30 cellular contexts compared by ENCODE assay signal in the genomic region with DNA sequence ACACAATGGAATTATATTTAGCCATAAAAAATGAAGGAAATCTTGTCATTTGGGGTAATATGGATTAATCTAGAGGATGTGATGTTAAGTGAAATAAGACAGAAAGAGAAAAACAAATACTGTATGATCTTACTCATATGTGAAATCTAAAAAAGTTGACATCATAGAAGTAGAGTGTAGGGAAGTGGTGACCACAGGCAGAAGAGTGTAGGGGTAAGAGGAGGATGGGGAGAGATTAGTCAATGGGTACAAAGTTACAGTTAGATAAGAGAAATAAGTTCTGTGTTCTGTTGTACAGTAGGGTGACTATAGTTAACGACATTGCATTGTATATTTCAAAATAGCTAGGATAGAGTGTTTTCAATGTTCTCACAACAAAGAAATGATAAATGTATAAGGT.
"Had no signal": no experiment of that assay in that cellular context is flagged by ENCODE, and none has a peak within 500 bp of the region (broad histone marks: within the 10 kb centered on the region; RNA-seq: fewer than 3 reads in every experiment).

No MANE protein-coding gene starts in this region.

- H3K27me3 ChIP-seq: brain microvascular endothelial cell had no signal

- H3K36me3 ChIP-seq: brain microvascular endothelial cell had no signal

- H3K27ac ChIP-seq: brain microvascular endothelial cell, VCaP had no signal

- DNase-seq: activated B cell treated with CpG ODN at 0.5 μM for 24 hours; activated CD4-positive, alpha-beta T cell treated with anti-CD3 and anti-CD28 coated beads for 1 hour; activated CD4-positive, alpha-beta T cell treated with anti-CD3 and anti-CD28 coated beads, Interleukin-2, amount 10 ng/mL, durations not matched to agents 24 days and 14 days; activated CD4-positive, alpha-beta T cell treated with anti-CD3 and anti-CD28 coated beads, Interleukin-2, amount 50 U/mL, for 48 hours; activated effector memory CD4-positive, alpha-beta T cell treated with Interleukin-2 at 50 U/mL for 16 hours; activated naive CD4-positive, alpha-beta T cell; activated naive CD4-positive, alpha-beta T cell treated with anti-CD3 and anti-CD28 coated beads, Interleukin-2, amount 50 U/mL, for 16 hours; activated naive CD8-positive, alpha-beta T cell treated with anti-CD3 and anti-CD28 coated beads for 36 hours; activated T-cell treated with anti-CD3 and anti-CD28 coated beads, Interleukin-2, amount 50 U/mL, for 24 hours; amniotic stem cell; aorta; brain microvascular endothelial cell; central memory CD4-positive, alpha-beta T cell; KG1; MM.1S; NCI-H1092; NCI-H1436 treated with DMSO at 0.1 percent for 48 hours; NCI-H187; NCI-H2029 treated with DMSO at 0.1 percent for 48 hours; NCI-H2107; NCI-H2171; NCI-H510A; NCI-H526; NCI-H748 treated with DMSO at 0.1 percent for 48 hours; NK-92 treated with Interleukin-12 subunit alpha and Interleukin-12 subunit beta, amount 100 ng/mL, for 24 hours; SHP77; SW 1271; T-helper 1 cell; T-helper 9 cell had no signal
